1 cellular context compared by ENCODE assay signal in the genomic region with DNA sequence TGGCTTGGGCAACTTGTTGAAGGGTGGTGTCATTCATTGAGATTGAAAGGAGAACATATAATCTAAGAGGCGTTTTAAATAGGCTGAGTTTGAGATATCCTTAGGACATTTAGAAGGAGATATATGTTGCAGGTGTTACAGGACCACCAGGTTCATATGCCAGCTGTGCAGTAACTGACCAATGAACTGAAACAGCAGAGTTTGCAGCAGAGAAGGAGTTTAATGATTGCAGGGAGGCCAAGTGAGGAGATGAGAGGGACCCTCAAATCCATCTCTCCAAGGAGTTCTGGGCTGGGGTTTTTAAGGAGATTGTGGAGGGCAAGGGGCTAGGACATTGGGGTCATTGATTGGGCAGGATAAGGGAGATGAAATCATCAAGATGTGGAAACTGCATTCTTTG.
TF ChIP-seq lines count a peak whose summit lies in the region.

No MANE protein-coding gene starts in this region.

TF ChIP-seq in HEK293, 187 proteins besides CTCF, POLR2A, EP300 and RAD21 (continued from another document):
- TF ChIP-seq, protein P1, sequence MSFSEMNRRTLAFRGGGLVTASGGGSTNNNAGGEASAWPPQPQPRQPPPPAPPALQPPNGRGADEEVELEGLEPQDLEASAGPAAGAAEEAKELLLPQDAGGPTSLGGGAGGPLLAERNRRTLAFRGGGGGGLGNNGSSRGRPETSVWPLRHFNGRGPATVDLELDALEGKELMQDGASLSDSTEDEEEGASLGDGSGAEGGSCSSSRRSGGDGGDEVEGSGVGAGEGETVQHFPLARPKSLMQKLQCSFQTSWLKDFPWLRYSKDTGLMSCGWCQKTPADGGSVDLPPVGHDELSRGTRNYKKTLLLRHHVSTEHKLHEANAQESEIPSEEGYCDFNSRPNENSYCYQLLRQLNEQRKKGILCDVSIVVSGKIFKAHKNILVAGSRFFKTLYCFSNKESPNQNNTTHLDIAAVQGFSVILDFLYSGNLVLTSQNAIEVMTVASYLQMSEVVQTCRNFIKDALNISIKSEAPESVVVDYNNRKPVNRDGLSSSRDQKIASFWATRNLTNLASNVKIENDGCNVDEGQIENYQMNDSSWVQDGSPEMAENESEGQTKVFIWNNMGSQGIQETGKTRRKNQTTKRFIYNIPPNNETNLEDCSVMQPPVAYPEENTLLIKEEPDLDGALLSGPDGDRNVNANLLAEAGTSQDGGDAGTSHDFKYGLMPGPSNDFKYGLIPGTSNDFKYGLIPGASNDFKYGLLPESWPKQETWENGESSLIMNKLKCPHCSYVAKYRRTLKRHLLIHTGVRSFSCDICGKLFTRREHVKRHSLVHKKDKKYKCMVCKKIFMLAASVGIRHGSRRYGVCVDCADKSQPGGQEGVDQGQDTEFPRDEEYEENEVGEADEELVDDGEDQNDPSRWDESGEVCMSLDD (tag by site-specific recombination; IDR thresholded peaks at IDR 0.05) = no peak
- TF ChIP-seq ZNF140 (tag by site-specific recombination; IDR thresholded peaks at IDR 0.05) = peak; percentile 93; the same call in 1 of the 2 replicates
